In genomic region chr3:149401926-149402310, GRCh38 we compare ENCODE assay signal across 14 cellular contexts. TPM values are rescaled to one million over a fixed set of nuclear protein-coding genes. Genes with fewer than 3 reads are reported as not detected.
A peak's percentile ranks its signal among the peaks of the same experiment; 100 is the strongest.
DNase-seq lines count a peak whose midpoint lies in the region; ATAC-seq, FAIRE-seq and TF ChIP-seq lines count a peak whose summit lies in the region.
"Had no signal": no experiment of that assay in that cellular context is flagged by ENCODE, and none has a peak within 500 bp of the region (broad histone marks: within the 10 kb centered on the region; RNA-seq: fewer than 3 reads in every experiment).

No MANE protein-coding gene starts in this region.

- H2AK5ac ChIP-seq in mesenchymal stem cell (ENCODE audit: low read length, severe bottlenecking), result no peak overlapping the region

- POLR2A ChIA-PET in A549 (lab: Yijun Ruan, JAX), result interaction anchor here (1.2 to 1.3 kb wide), 2 partner anchors 24 to 72 kb away, joined by 3 to 4 read pairs; partner anchors contain the start of gene TM4SF1

- H2BK15ac ChIP-seq in mesenchymal stem cell (ENCODE audit: low read depth, poor library complexity, severe bottlenecking), result no peak overlapping the region

- CTCF ChIA-PET in A549 (lab: Yijun Ruan, JAX), result interaction anchor here (0.9 to 1.4 kb wide), 5 partner anchors 25 to 78 kb away, joined by 3 to 5 read pairs (median 4); partner anchors contain the start of genes TM4SF1 and TM4SF4

- no peaks in the 10 kb centered on the region for H4K20me1 ChIP-seq in Loucy (ENCODE audit: insufficient read depth, low read length, poor library complexity, severe bottlenecking)

- WGBS in A549 (ENCODE audit: missing lambda C conversion rate), result 6% methylated on average over 2 of the region's 2 CpGs
- WGBS in mesenchymal stem cell, result no CpG with 5 or more reads among the region's 2 CpGs

- TF ChIP-seq CTCF in A549 (IDR thresholded peaks at IDR 0.05), result no peak
- TF ChIP-seq CTCF in Loucy (conservative IDR thresholded peaks at IDR 0.05; ENCODE audit: low read length), result no peak
- no peak for TF ChIP-seq CTCF in coronary artery (IDR thresholded peaks at IDR 0.05)
- no peak for TF ChIP-seq CTCF in GM20000 (IDR thresholded peaks at IDR 0.05; ENCODE audit: extremely low read depth, missing control alignments)

- H3K4me3 ChIP-seq in A549, result no peak overlapping the region
- H3K4me3 ChIP-seq in Loucy (ENCODE audit: low read length, poor library complexity, severe bottlenecking), result no peak overlapping the region
- H3K4me3 ChIP-seq in coronary artery, result no peak overlapping the region
- no peak overlapping the region for H3K4me3 ChIP-seq in mesenchymal stem cell (ENCODE audit: insufficient read depth in 1 of 2, low read depth in 1 of 2, low read length in 2 of 2)
- H3K4me3 ChIP-seq: SJSA1 had no signal

- no peak overlapping the region for H4K91ac ChIP-seq in mesenchymal stem cell (ENCODE audit: low read length)

- H3K14ac ChIP-seq in mesenchymal stem cell (ENCODE audit: low read length in 2 of 2), result no peak overlapping the region

- H3K27ac ChIP-seq in A549, result peak overlapping the region; percentile 57 to 70
- H3K27ac ChIP-seq in coronary artery, result peak overlapping the region; percentile 69 to 79
- no peak overlapping the region for H3K27ac ChIP-seq in mesenchymal stem cell (ENCODE audit: low read length, poor library complexity, severe bottlenecking)
- H3K27ac ChIP-seq: SJSA1 had no signal

- no peaks in the 10 kb centered on the region for H3K9me2 ChIP-seq in Loucy (replicated peaks; ENCODE audit: low read depth, low read length)

- peak; percentile 79 for FAIRE-seq in A549 (lab: Jason Lieb, UNC)
- FAIRE-seq: endometrium had no signal

- peak overlapping the region; percentile 56 for H3K4me2 ChIP-seq in A549
- H3K4me2 ChIP-seq in Loucy (ENCODE audit: low read depth, low read length, poor library complexity, severe bottlenecking), result no peak overlapping the region
- H3K4me2 ChIP-seq in mesenchymal stem cell (ENCODE audit: low read length, poor library complexity, severe bottlenecking), result no peak overlapping the region

- peak overlapping the region in 1 of 2 experiments; percentile 67 for H3K4ac ChIP-seq in mesenchymal stem cell (ENCODE audit: low read depth in 1 of 2, low read length in 2 of 2)

- H3K9me3 ChIP-seq in A549 (peaks cover 8% of the 10 kb centered on the region; the same call in 2 of the 3 replicates), Loucy (ENCODE audit: insufficient read depth, low read depth, low read length) (no peaks in the 10 kb centered on the region), mesenchymal stem cell (ENCODE audit: control insufficient read depth, low read length) (no peaks in the 10 kb centered on the region)
- H3K9me3 ChIP-seq: SJSA1 had no signal

- ATAC-seq in A549, result peak in 1 of 2 experiments; percentile 59; a peak in 3 of 6 replicates
- ATAC-seq: natural killer cell; stimulated activated naive B cell treated with anti-CD40 and anti-IgM and Interleukin-4, amounts not matched to agents 10 μg/mL and 1 μg/mL and 100 μg/mL, for 72 hours had no signal

- H2BK5ac ChIP-seq in mesenchymal stem cell (ENCODE audit: low read depth, low read length, poor library complexity, severe bottlenecking), result no peak overlapping the region

- H3K27me3 ChIP-seq in Loucy (ENCODE audit: insufficient read depth, low read length, poor library complexity, severe bottlenecking) (no peaks in the 10 kb centered on the region), mesenchymal stem cell (ENCODE audit: control insufficient read depth in 1 of 2, insufficient read depth in 1 of 2, low read length in 2 of 2) (no peaks in the 10 kb centered on the region)
- H3K27me3 ChIP-seq: SJSA1 had no signal

- DNase-seq in A549 (ENCODE audit: low read depth in 1 of 2, low spot score in 1 of 2) (peak in 1 of 2 experiments; percentile 64), coronary artery (ENCODE audit: low spot score) (no peak), mesenchymal stem cell (peak; percentile 47), GM20000 (ENCODE audit: low spot score) (no peak), NCI-H446 treated with DMSO at 0.1 percent for 48 hours (lab: John Stamatoyannopoulos, UW) (no peak), hypothalamus (lab: John Stamatoyannopoulos, UW) (no peak), iPS-NIHi11 (ENCODE audit: low spot score) (no peak)
- DNase-seq: left cardiac atrium; natural killer cell; NCI-H2171 treated with DMSO at 0.1 percent for 48 hours; stimulated activated naive B cell treated with anti-CD40 and anti-IgM and Interleukin-4, amounts not matched to agents 10 μg/mL and 1 μg/mL and 100 μg/mL, for 72 hours had no signal

- H3K18ac ChIP-seq in mesenchymal stem cell (ENCODE audit: low read depth in 1 of 2, low read length in 2 of 2), result peak overlapping the region in 1 of 2 experiments; percentile 48

- H3K79me1 ChIP-seq in mesenchymal stem cell (replicated peaks; ENCODE audit: low read length, poor library complexity, severe bottlenecking), result no peaks in the 10 kb centered on the region

- no peaks in the 10 kb centered on the region for H3K36me3 ChIP-seq in Loucy (ENCODE audit: insufficient read depth, low read length)
- no peaks in the 10 kb centered on the region for H3K36me3 ChIP-seq in mesenchymal stem cell (ENCODE audit: control insufficient read depth in 1 of 2, insufficient read depth in 2 of 2, low read depth in 1 of 2, low read length in 2 of 2)
- H3K36me3 ChIP-seq: SJSA1 had no signal

- peak overlapping the region; percentile 77 to 89 for H2BK12ac ChIP-seq in mesenchymal stem cell (ENCODE audit: low read length in 2 of 2)

- no peak; a peak in 1 of 5 replicates for TF ChIP-seq EP300 in A549 (IDR thresholded peaks at IDR 0.05)

- no peaks in the 10 kb centered on the region for H3F3A ChIP-seq in Loucy (ENCODE audit: low read depth)

- H2BK120ac ChIP-seq in mesenchymal stem cell (ENCODE audit: low read depth, low read length), result no peak overlapping the region

- TF ChIP-seq POLR2A in A549 (IDR thresholded peaks at IDR 0.05; ENCODE audit: low read length), result no peak

- no peaks in the 10 kb centered on the region for H3K79me2 ChIP-seq in Loucy (ENCODE audit: insufficient read depth, low read length)

- no peak overlapping the region for H3K23ac ChIP-seq in mesenchymal stem cell (ENCODE audit: low read length in 2 of 2)

- no peak; a peak in 1 of 5 replicates for TF ChIP-seq RAD21 in A549 (conservative IDR thresholded peaks at IDR 0.05 in 1 of 2, IDR thresholded peaks at IDR 0.05 in 1 of 2)

- H3K4me1 ChIP-seq in A549 (peaks cover 37% of the 10 kb centered on the region), Loucy (ENCODE audit: insufficient read depth, low read length, poor library complexity, severe bottlenecking) (peaks cover 5% of the 10 kb centered on the region), mesenchymal stem cell (ENCODE audit: control insufficient read depth, insufficient read depth, low read depth, low read length) (no peaks in the 10 kb centered on the region)
- H3K4me1 ChIP-seq: SJSA1 had no signal

- H4K8ac ChIP-seq in mesenchymal stem cell (ENCODE audit: low read length), result no peak overlapping the region

- H2AFZ ChIP-seq in Loucy (ENCODE audit: low read length), result peak overlapping the region; percentile 37; the same call in 1 of the 2 replicates
- H2AFZ ChIP-seq in mesenchymal stem cell (ENCODE audit: low read depth, low read length), result no peak overlapping the region

- H3K9ac ChIP-seq in Loucy (ENCODE audit: low read depth, low read length, poor library complexity, severe bottlenecking) (no peak overlapping the region), mesenchymal stem cell (ENCODE audit: low read length) (no peak overlapping the region)

TF ChIP-seq in A549, 52 proteins besides CTCF, POLR2A, EP300 and RAD21 (continues in another document):
- no peak for TF ChIP-seq CHD2 (IDR thresholded peaks at IDR 0.05; ENCODE audit: low read length, partially characterized antibody)
- no peak for TF ChIP-seq KDM1A (IDR thresholded peaks at IDR 0.05; ENCODE audit: low read depth)
- TF ChIP-seq EHF (CRISPR knock-in tag; IDR thresholded peaks at IDR 0.05), result no peak
- TF ChIP-seq MAZ (IDR thresholded peaks at IDR 0.05; ENCODE audit: borderline replicate concordance, low read depth, low read length), result no peak
- TF ChIP-seq BHLHE40 (IDR thresholded peaks at IDR 0.05; ENCODE audit: low read depth, low read length), result no peak
- TF ChIP-seq HMGXB4 (CRISPR knock-in tag; IDR thresholded peaks at IDR 0.05; ENCODE audit: borderline replicate concordance), result no peak
- TF ChIP-seq E2F6 (IDR thresholded peaks at IDR 0.05; ENCODE audit: borderline replicate concordance, low read depth), result no peak

RNA-seq across cellular contexts. Expression of gene TM4SF1, which starts 24.5 kb away (rescaled TPM):
- 1,188 and 1,208 TPM in 2 replicates for polyA plus RNA-seq in A549 (2011; rRNA removed)
- 820 and 918 TPM in 2 replicates for polyA plus RNA-seq in A549 (2012; cell fraction: cytosol; rRNA removed)
- 729 and 1,002 TPM in 2 replicates for polyA plus RNA-seq in A549 (2012; cell fraction: nucleus; rRNA removed)
- polyA plus RNA-seq in A549 (2017; fragmentation: RNase III; extraction: RNeasy Plus Mini Kit Qiagen cat#74134 plus additional on column Dnase treatment), result 739 to 828 TPM (median 767 TPM) in 3 replicates
- polyA minus RNA-seq in A549 (2011; rRNA and poly(A)+ RNA removed), result 809 and 900 TPM in 2 replicates
- 80.3 TPM for polyA plus RNA-seq in mesenchymal stem cell (2013, experiment 1 of 2)
- polyA plus RNA-seq in mesenchymal stem cell (2013, experiment 2 of 2), result 86.8 TPM
